22 cellular contexts compared by ENCODE assay signal in the genomic region with DNA sequence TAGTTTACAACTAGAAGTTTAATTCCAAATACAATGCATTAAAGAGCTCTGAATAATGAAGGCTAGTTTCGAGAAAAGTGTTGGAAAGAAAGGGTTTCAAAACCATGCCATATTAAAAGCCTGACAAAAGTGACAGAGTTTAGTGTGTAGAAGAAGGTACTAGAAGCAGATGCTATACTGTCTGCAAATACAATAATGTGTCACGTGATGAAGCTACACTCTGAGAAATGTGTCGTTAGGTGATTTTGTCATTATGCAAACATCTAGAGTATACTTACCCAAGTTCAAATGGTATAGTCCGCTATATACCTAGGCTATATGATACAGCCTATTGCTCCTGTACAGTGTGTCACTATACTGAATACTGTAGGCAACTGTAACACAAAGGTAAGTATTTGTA.
A peak's percentile ranks its signal among the peaks of the same experiment; 100 is the strongest.
DNase-seq lines count a peak whose midpoint lies in the region; ATAC-seq, FAIRE-seq and TF ChIP-seq lines count a peak whose summit lies in the region.
"Had no signal": no experiment of that assay in that cellular context is flagged by ENCODE, and none has a peak within 500 bp of the region (broad histone marks: within the 10 kb centered on the region; RNA-seq: fewer than 3 reads in every experiment).

No MANE protein-coding gene starts in this region.

- ATAC-seq in GM21529 (IDR thresholded peaks at IDR 0.05; ENCODE audit: unreplicated experiment) = no peak

- DNase-seq in NCI-H510A treated with DMSO at 0.1 percent for 48 hours (lab: John Stamatoyannopoulos, UW) = peak; percentile 9
- DNase-seq in NCI-H510A (lab: John Stamatoyannopoulos, UW) = no peak
- DNase-seq in H54 (ENCODE audit: insufficient read length, low spot score) = no peak
- DNase-seq in NCI-H69 (lab: John Stamatoyannopoulos, UW) = peak; percentile 5
- DNase-seq in G401 (ENCODE audit: low spot score) = no peak
- DNase-seq: 8988T; ACHN; BE2C; C1 segment of cervical spinal cord; CD4-positive, alpha-beta memory T cell; CD4-positive, CD25-positive, alpha-beta regulatory T cell; CD8-positive, alpha-beta memory T cell; COR-L47; DMS 273 treated with DMSO at 0.1 percent for 48 hours; DMS153; DMS79; DND-41; EL; GF-D8 had no signal

- no peak for TF ChIP-seq POLR2A in H54 (IDR thresholded peaks at IDR 0.05; ENCODE audit: low read depth, low read length)

- in situ Hi-C loops in G401 (cut with HindIII; ENCODE audit: low sequenced_read_pairs) = no loop called here

- FAIRE-seq in H54 (lab: Jason Lieb, UNC) = peak; percentile 68
- FAIRE-seq: GM12891, GM19239 had no signal

Comparison
In these comparisons a context has a peak if more than half of its experiments do, and no peak if none do; other contexts are left out.
1. DNase-seq: peak in NCI-H510A treated with DMSO at 0.1 percent for 48 hours (single experiment) and NCI-H69 (single experiment); none in NCI-H510A (single experiment), H54 (single experiment) and G401 (single experiment).